Comparison of ENCODE assay signal across 30 cellular contexts in the genomic region with DNA sequence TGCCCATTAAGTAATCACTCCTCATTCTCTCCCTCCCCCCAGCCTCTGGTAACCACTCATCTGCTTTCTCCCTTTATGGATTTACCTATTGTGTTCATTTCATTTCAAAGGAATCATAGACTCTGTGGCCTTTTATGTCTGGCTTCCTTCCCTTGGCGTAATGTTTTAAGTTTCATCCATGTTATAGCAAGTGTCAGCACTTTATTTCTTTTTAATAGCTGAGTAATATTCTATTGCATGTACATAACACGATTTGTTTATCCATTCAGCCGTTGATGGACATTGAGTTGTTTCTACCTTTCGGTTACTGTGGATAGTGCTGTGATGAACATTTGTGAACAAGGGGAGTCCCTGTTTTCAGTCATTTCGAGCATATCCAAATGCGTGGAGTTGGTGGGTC. TPM values are rescaled to one million over a fixed set of nuclear protein-coding genes. Genes with fewer than 3 reads are reported as not detected.
"Had no signal": no experiment of that assay in that cellular context is flagged by ENCODE, and none has a peak within 500 bp of the region (broad histone marks: within the 10 kb centered on the region; RNA-seq: fewer than 3 reads in every experiment).

No MANE protein-coding gene starts in this region.

- H3K9me3 Mint-ChIP-seq: effector memory CD8-positive, alpha-beta T cell; endodermal cell; mesothelial cell of epicardium; naive B cell had no signal

- H3K27me3 ChIP-seq: gastrocnemius medialis had no signal

- ATAC-seq: effector memory CD8-positive, alpha-beta T cell; esophagus mucosa; gastrocnemius medialis; heart right ventricle; left cardiac atrium; left lung; left ventricle myocardium superior; lower lobe of right lung; mucosa of descending colon had no signal

- FAIRE-seq: endometrium, keratinocyte had no signal

- H3K4me3 Mint-ChIP-seq: effector memory CD8-positive, alpha-beta T cell; endodermal cell; mesothelial cell of epicardium; naive B cell had no signal

- H3K4me3 ChIP-seq: coronary artery, esophagus squamous epithelium, gastrocnemius medialis, heart right ventricle, left lung, lower lobe of right lung, mucosa of descending colon had no signal

- H3K36me3 ChIP-seq: esophagus squamous epithelium, gastrocnemius medialis, heart right ventricle, left lung, lower lobe of right lung had no signal

- H3K4me1 Mint-ChIP-seq: mesothelial cell of epicardium, naive B cell had no signal

- H3K27ac Mint-ChIP-seq: effector memory CD8-positive, alpha-beta T cell; endodermal cell; mesothelial cell of epicardium; naive B cell had no signal

- H3K27ac ChIP-seq: coronary artery, epithelial cell of prostate, esophagus squamous epithelium, heart right ventricle, left lung, lower lobe of right lung had no signal

- H3K9me3 ChIP-seq: esophagus squamous epithelium, gastrocnemius medialis, heart right ventricle, left lung, lower lobe of right lung, mucosa of descending colon had no signal

- H3K36me3 Mint-ChIP-seq: mesothelial cell of epicardium, naive B cell had no signal

- DNase-seq: dermis blood vessel endothelial cell; effector CD8-positive, alpha-beta T cell; effector memory CD8-positive, alpha-beta T cell; endodermal cell; erythroblast; esophagus squamous epithelium; foreskin fibroblast; foreskin melanocyte; gastrocnemius medialis; glutamatergic neuron; head of caudate nucleus; heart right ventricle; hippocampal formation; left cardiac atrium; left lung; left ventricle myocardium superior; lower lobe of right lung; mesenchymal stem cell; mucosa of descending colon; naive B cell had no signal

- H3K4me1 ChIP-seq: esophagus squamous epithelium, heart right ventricle, left lung, lower lobe of right lung had no signal

RNA-seq across cellular contexts. Expression of a gene that starts 29.3 kb away (rescaled TPM):
- total RNA-seq: glomerular endothelial cell, left ventricle myocardium superior had no signal

RNA-seq across cellular contexts. Expression of a gene that starts 48.5 kb away (rescaled TPM):
- total RNA-seq: dermis blood vessel endothelial cell, esophagus mucosa, glomerular endothelial cell, kidney epithelial cell, lung microvascular endothelial cell, mesenteric fat pad had no signal
- polyA plus RNA-seq: keratinocyte had no signal
